8 cellular contexts compared by ENCODE assay signal in the genomic region with DNA sequence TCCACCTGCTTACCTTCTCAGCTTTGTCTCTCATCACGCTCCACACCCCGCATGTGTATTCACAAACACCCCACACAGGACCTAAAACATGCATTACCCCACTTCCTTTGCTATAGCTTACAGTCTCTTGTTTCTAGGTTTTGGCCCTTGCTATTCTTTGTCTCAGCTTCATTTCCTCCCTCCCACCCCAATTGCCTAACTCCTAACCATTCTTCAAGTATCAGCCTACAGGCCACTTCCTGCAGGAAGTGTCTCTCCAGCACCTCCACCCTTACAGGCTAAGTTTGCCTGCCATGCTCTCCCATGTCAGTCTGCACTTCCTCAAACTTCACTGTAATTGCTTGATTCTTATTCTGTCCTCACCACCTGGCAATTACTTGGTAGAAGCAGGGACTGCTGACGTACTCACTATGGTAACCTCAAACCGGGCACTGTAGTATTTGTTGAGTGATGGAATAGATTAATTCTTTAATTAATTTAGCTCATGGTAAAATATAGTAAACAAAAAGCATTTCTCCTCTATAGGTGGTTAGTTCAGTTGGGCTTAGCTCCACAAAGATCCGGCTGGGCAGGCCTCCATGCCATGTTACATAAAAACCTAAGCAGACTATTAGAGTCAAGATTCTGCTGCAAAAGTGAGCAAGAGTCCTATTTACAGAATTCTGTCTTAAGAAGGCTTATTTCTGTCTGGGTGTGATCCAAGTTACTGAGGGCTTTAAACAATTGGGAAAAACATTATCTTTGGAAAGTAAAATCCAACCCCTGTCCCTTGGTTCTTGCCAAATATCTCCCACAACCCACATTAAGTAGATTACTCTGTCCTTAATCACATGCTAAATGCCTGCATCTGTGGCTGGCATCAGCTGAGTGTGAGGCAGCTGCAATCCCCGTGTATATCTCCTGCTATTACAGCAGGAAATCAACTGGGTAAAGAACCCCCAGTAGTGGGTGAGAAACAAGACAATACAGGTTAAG.
DNase-seq lines count a peak whose midpoint lies in the region; ATAC-seq and TF ChIP-seq lines count a peak whose summit lies in the region.

No MANE protein-coding gene starts in this region.

- H3K36me3 Mint-ChIP-seq in activated naive CD8-positive, alpha-beta T cell treated with anti-CD3 and anti-CD28 coated beads for 36 hours = peaks cover 12% of the 10 kb centered on the region

- ATAC-seq in GM19438 (IDR thresholded peaks at IDR 0.05; ENCODE audit: low read depth, unreplicated experiment) (peak; percentile 71), HG03460 (IDR thresholded peaks at IDR 0.05; ENCODE audit: unreplicated experiment) (peak; percentile 50)
- no peak for ATAC-seq in activated CD4-positive, CD25-positive, alpha-beta regulatory T cell treated with anti-CD3 and anti-CD28 coated beads, Interleukin-2, amount 50 U/mL, for 24 hours

- intact Hi-C loops in lower leg skin (cut with DNase I; ENCODE audit: low total_unique reads) = no loop called here

- no peaks in the 10 kb centered on the region for H3K27me3 Mint-ChIP-seq in activated naive CD8-positive, alpha-beta T cell treated with anti-CD3 and anti-CD28 coated beads for 36 hours

- no peaks in the 10 kb centered on the region for H3K4me1 ChIP-seq in BE2C

- TF ChIP-seq CTCF in BE2C (IDR thresholded peaks at IDR 0.05; ENCODE audit: low read depth, low read length) (no peak), lower leg skin (IDR thresholded peaks at IDR 0.05) (no peak)

- H3K4me3 ChIP-seq in BE2C (ENCODE audit: low read depth, low read length) (no peak overlapping the region), lower leg skin (ENCODE audit: low read depth, poor library complexity, severe bottlenecking) (no peak overlapping the region)

- peak overlapping the region; percentile 70 for H3K27ac Mint-ChIP-seq in activated naive CD8-positive, alpha-beta T cell treated with anti-CD3 and anti-CD28 coated beads for 36 hours

- no peak for DNase-seq in activated naive CD8-positive, alpha-beta T cell treated with anti-CD3 and anti-CD28 coated beads for 36 hours
- DNase-seq in pons (ENCODE audit: low spot score) (peak; percentile 73), NCI-H2171 (lab: John Stamatoyannopoulos, UW) (no peak), BE2C (no peak), lower leg skin (ENCODE audit: low spot score in 2 of 2) (no peak)

- TF ChIP-seq POLR2A in lower leg skin (IDR thresholded peaks at IDR 0.05) = no peak

- H3K9me3 ChIP-seq in BE2C = no peaks in the 10 kb centered on the region

- H3K9me3 Mint-ChIP-seq in activated naive CD8-positive, alpha-beta T cell treated with anti-CD3 and anti-CD28 coated beads for 36 hours = peaks cover 7% of the 10 kb centered on the region

- no peaks in the 10 kb centered on the region for H3K36me3 ChIP-seq in BE2C

- peaks cover 33% of the 10 kb centered on the region for H3K4me1 Mint-ChIP-seq in activated naive CD8-positive, alpha-beta T cell treated with anti-CD3 and anti-CD28 coated beads for 36 hours

- no peak overlapping the region for H3K4me3 Mint-ChIP-seq in activated naive CD8-positive, alpha-beta T cell treated with anti-CD3 and anti-CD28 coated beads for 36 hours

- 40 to 47% methylated on average over 6 of the region's 6 CpGs for WGBS in lower leg skin, 2 donors

- H3K27me3 ChIP-seq in BE2C = no peaks in the 10 kb centered on the region

Comparison
In these comparisons a context has a peak if more than half of its experiments do, and no peak if none do; other contexts are left out.
1. ATAC-seq: peak in GM19438 (single experiment) and HG03460 (single experiment); none in activated CD4-positive, CD25-positive, alpha-beta regulatory T cell treated with anti-CD3 and anti-CD28 coated beads, Interleukin-2, amount 50 U/mL, for 24 hours (0 of 2).